Comparison of ENCODE assay signal across 8 cellular contexts in genomic region chr1:63322944-63323865, GRCh38. TPM values are rescaled to one million over a fixed set of nuclear protein-coding genes. Genes with fewer than 3 reads are reported as not detected.
DNase-seq lines count a peak whose midpoint lies in the region; ATAC-seq, FAIRE-seq and TF ChIP-seq lines count a peak whose summit lies in the region.

No MANE protein-coding gene starts in this region.

- H3K27me3 ChIP-seq in osteoblast (ENCODE audit: insufficient read depth, low read length) = peaks cover 100% of the 10 kb centered on the region

- H3K4me1 Mint-ChIP-seq in T-helper 17 cell = peaks cover 6% of the 10 kb centered on the region

- H3K27ac Mint-ChIP-seq in T-helper 17 cell = peak overlapping the region; percentile 29

- peaks cover 58% of the 10 kb centered on the region for H3K27me3 Mint-ChIP-seq in T-helper 17 cell

- H3K4me1 ChIP-seq in osteoblast (ENCODE audit: insufficient read depth, low read length) = peaks cover 2% of the 10 kb centered on the region

- no peak for FAIRE-seq in HTR-8/SVneo (lab: Jason Lieb, UNC)

- TF ChIP-seq CTCF in epithelial cell of esophagus (IDR thresholded peaks at IDR 0.05; ENCODE audit: insufficient read depth, low read depth, low read length, missing control alignments) (no peak), osteoblast (IDR thresholded peaks at IDR 0.05; ENCODE audit: extremely low read depth, low read depth, low read length) (no peak)

- peak overlapping the region; percentile 65 for H2AFZ ChIP-seq in osteoblast (ENCODE audit: low read length)

- H3K36me3 ChIP-seq in osteoblast (ENCODE audit: insufficient read depth, low read length) = no peaks in the 10 kb centered on the region

- H3K9me3 ChIP-seq in T-helper 17 cell (ENCODE audit: control insufficient read depth, low read length, poor library complexity, severe bottlenecking) (peaks cover 15% of the 10 kb centered on the region), osteoblast (ENCODE audit: low read depth, low read length) (peaks cover 2% of the 10 kb centered on the region)

- H3K27ac ChIP-seq in osteoblast (ENCODE audit: low read depth, low read length) = no peak overlapping the region

- H3K79me2 ChIP-seq in osteoblast (ENCODE audit: insufficient read depth, low read length) = no peaks in the 10 kb centered on the region

- ATAC-seq in T-helper 17 cell (peak; percentile 59), GM19023 (IDR thresholded peaks at IDR 0.05; ENCODE audit: unreplicated experiment) (no peak), HG03095 (IDR thresholded peaks at IDR 0.05; ENCODE audit: unreplicated experiment) (no peak)

- no peaks in the 10 kb centered on the region for H4K20me1 ChIP-seq in osteoblast (ENCODE audit: insufficient read depth, low read length)

- H3K4me3 ChIP-seq in epithelial cell of esophagus (ENCODE audit: low read length) = no peak overlapping the region
- peak overlapping the region; percentile 67 for H3K4me3 ChIP-seq in osteoblast (ENCODE audit: insufficient read depth, low read length)

- peaks cover 2% of the 10 kb centered on the region for H3K36me3 Mint-ChIP-seq in T-helper 17 cell (ENCODE audit: low read depth)

- peak overlapping the region; percentile 78 for H3K4me2 ChIP-seq in osteoblast (ENCODE audit: insufficient read depth, low read length)

- DNase-seq in COLO668 (lab: John Stamatoyannopoulos, UW; ENCODE audit: unreplicated experiment) (peak; percentile 97), HTR-8/SVneo (ENCODE audit: insufficient read length, low spot score) (peak; percentile 10), T-helper 17 cell (peak; percentile 25 to 34 (median 32)), epithelial cell of esophagus (ENCODE audit: low read depth) (peak; percentile 34), osteoblast (ENCODE audit: insufficient read length, low spot score, missing footprints) (peak; percentile 79), RKO (ENCODE audit: low spot score) (no peak)

- H3K4me3 Mint-ChIP-seq in T-helper 17 cell = peak overlapping the region; percentile 84

RNA-seq across cellular contexts. Expression of gene FOXD3, which starts 0.8 kb away (rescaled TPM):
- total RNA-seq in T-helper 17 cell (not detected), osteoblast (not detected in 2 replicates)

RNA-seq across cellular contexts. Expression of gene ALG6, which starts 44.2 kb away (rescaled TPM):
- total RNA-seq in T-helper 17 cell = 10 to 100 TPM; 15.0 to 18.9 TPM
- 8.3 and 8.8 TPM in 2 replicates for total RNA-seq in osteoblast
